In genomic region chr7:142917447-142917846, GRCh38 we compare ENCODE assay signal across 10 cellular contexts. TPM values are rescaled to one million over a fixed set of nuclear protein-coding genes. Genes with fewer than 3 reads are reported as not detected.
"Had no signal": no experiment of that assay in that cellular context is flagged by ENCODE, and none has a peak within 500 bp of the region (broad histone marks: within the 10 kb centered on the region; RNA-seq: fewer than 3 reads in every experiment).

No MANE protein-coding gene starts in this region.

- H3K27ac ChIP-seq: HL-60 had no signal

- ATAC-seq: GM23338, HCT116, HepG2 had no signal

- H3K36me3 ChIP-seq: HAP-1 had no signal

- DNase-seq: H7, HFFc6 had no signal

- H3K9me3 ChIP-seq: HAP-1 had no signal

- H3K36me3 Mint-ChIP-seq: IgD-negative memory B cell had no signal

- H3K4me1 ChIP-seq: HAP-1 had no signal

- H3K4me3 ChIP-seq: GM23338, HAP-1 had no signal

- H3K4me3 Mint-ChIP-seq: GM23338, HFFc6, IgD-negative memory B cell had no signal

- H3K4me2 ChIP-seq: GM23338 had no signal

- H3K27ac Mint-ChIP-seq: GM23338, HFFc6, IgD-negative memory B cell had no signal

- H2AFZ ChIP-seq: GM23338 had no signal

RNA-seq across cellular contexts. Expression of gene TRPV5, which starts 16.1 kb away (rescaled TPM):
- total RNA-seq: GM23338, H4, H7, HepG2, HFFc6, HT1080 had no signal

RNA-seq across cellular contexts. Expression of gene LLCFC1, which starts 21.8 kb away (rescaled TPM):
- total RNA-seq: GM23338, H4, H7, HepG2, HFFc6, HT1080 had no signal

RNA-seq across cellular contexts. Expression of gene TRPV6, which starts 31.9 kb away (rescaled TPM):
- total RNA-seq: H4, HepG2, HFFc6, HT1080 had no signal

RNA-seq across cellular contexts. Expression of gene KEL, which starts 44.7 kb away (rescaled TPM):
- total RNA-seq: HepG2, HFFc6, HT1080 had no signal
